Comparison of ENCODE assay signal across 1 cellular context in the genomic region with DNA sequence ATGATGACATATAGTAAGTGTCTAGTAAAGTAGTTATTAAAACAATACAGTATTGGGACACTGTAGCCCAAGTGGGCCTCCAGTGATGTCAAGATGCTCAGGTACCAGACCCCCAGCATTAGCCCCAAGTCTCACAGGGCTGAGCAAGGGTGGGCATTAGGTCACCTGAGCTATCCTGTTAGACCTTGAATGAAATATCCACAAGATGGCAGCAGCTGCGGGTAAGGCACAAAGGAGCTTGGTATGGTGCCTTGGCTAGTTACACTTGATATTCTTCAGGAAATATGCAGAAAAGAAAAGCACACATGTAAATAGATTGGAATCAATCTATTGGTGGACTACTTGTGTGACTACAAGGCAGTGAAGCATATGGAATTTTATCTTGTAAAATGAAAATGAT.
TF ChIP-seq lines count a peak whose summit lies in the region.

No MANE protein-coding gene starts in this region.

TF ChIP-seq in K562, 482 proteins besides CTCF, POLR2A, EP300 and RAD21 (continued from another document):
- no peak for TF ChIP-seq E2F1 (CRISPR knock-in tag; IDR thresholded peaks at IDR 0.05)
- no peak for TF ChIP-seq ZNF511 (CRISPR knock-in tag; IDR thresholded peaks at IDR 0.05)
- TF ChIP-seq, protein P1, sequence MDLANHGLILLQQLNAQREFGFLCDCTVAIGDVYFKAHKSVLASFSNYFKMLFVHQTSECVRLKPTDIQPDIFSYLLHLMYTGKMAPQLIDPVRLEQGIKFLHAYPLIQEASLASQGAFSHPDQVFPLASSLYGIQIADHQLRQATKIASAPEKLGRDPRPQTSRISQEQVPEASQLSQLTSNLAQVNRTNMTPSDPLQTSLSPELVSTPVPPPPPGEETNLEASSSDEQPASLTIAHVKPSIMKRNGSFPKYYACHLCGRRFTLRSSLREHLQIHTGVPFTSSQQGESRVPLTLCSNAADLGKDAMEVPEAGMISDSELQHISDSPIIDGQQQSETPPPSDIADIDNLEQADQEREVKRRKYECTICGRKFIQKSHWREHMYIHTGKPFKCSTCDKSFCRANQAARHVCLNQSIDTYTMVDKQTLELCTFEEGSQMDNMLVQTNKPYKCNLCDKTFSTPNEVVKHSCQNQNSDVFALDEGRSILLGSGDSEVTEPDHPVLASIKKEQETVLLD (IDR thresholded peaks at IDR 0.05): no peak
- no peak for TF ChIP-seq RFX7 (CRISPR knock-in tag; IDR thresholded peaks at IDR 0.05)
- TF ChIP-seq, protein P2, sequence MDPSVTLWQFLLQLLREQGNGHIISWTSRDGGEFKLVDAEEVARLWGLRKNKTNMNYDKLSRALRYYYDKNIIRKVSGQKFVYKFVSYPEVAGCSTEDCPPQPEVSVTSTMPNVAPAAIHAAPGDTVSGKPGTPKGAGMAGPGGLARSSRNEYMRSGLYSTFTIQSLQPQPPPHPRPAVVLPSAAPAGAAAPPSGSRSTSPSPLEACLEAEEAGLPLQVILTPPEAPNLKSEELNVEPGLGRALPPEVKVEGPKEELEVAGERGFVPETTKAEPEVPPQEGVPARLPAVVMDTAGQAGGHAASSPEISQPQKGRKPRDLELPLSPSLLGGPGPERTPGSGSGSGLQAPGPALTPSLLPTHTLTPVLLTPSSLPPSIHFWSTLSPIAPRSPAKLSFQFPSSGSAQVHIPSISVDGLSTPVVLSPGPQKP (CRISPR knock-in tag; IDR thresholded peaks at IDR 0.05): no peak
- TF ChIP-seq ZNF586 (CRISPR knock-in tag; conservative IDR thresholded peaks at IDR 0.05): no peak
- no peak for TF ChIP-seq EP400 (IDR thresholded peaks at IDR 0.05)
- TF ChIP-seq TFE3 (CRISPR knock-in tag; IDR thresholded peaks at IDR 0.05): no peak
- no peak for TF ChIP-seq SMARCE1 (IDR thresholded peaks at IDR 0.05)
- no peak for TF ChIP-seq RBM22 (IDR thresholded peaks at IDR 0.05; ENCODE audit: low read depth, low read length, poor library complexity, severe bottlenecking)
- no peak for TF ChIP-seq ARID4B (CRISPR knock-in tag; IDR thresholded peaks at IDR 0.05)
- no peak for TF ChIP-seq ZFP30 (CRISPR knock-in tag; IDR thresholded peaks at IDR 0.05; ENCODE audit: borderline replicate concordance)
- no peak for TF ChIP-seq SMARCC2 (IDR thresholded peaks at IDR 0.05; ENCODE audit: low read depth)
- no peak for TF ChIP-seq HEY1 (CRISPR knock-in tag; IDR thresholded peaks at IDR 0.05; ENCODE audit: borderline replicate concordance)
- TF ChIP-seq PTRF (tag; IDR thresholded peaks at IDR 0.05): no peak
